1 cellular context compared by ENCODE assay signal in the genomic region with DNA sequence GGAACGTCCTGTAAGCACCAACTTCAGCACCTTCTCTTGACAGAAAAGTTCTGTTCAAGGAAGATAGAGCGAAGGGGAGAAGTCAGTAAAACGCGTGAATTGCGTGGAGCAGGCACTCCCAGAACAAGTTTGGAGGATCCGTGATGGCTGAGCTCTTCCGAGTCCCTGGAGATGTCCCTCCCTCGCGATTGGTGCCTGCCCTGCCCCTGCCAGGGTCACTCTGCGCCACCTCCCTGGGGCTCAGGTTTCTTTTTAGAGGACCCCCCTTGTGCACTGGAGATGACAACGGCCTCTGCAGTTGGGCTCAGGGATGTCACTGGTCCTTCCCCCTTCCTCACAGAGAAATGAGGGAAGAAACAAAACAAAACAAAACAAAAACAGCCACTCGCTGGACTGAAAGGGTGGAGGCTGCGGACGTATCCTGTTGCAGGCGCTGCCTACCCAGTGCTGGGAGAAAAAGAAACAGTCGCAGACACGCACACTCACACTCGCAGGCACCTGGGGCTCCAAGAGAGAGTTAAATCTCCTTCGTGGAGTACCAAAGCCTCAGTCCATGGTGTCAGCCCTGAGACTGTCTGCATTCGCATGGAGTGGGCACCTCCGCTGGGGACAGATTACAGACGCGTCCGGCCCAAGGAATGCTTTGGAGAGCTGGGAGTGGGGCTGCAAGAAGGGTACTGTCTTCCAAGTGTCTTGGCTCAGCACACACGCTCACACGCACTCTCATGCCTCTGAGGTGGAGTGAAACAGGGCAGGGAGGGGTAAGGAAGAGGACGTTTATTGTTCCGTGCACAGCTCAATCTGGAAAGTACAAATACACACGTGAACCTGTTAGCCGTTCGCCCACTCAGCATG.
TF ChIP-seq lines count a peak whose summit lies in the region.

No MANE protein-coding gene starts in this region.

TF ChIP-seq in SK-N-SH, 30 proteins besides CTCF, POLR2A, EP300 and RAD21 (continued from another document):
- TF ChIP-seq, protein P1, sequence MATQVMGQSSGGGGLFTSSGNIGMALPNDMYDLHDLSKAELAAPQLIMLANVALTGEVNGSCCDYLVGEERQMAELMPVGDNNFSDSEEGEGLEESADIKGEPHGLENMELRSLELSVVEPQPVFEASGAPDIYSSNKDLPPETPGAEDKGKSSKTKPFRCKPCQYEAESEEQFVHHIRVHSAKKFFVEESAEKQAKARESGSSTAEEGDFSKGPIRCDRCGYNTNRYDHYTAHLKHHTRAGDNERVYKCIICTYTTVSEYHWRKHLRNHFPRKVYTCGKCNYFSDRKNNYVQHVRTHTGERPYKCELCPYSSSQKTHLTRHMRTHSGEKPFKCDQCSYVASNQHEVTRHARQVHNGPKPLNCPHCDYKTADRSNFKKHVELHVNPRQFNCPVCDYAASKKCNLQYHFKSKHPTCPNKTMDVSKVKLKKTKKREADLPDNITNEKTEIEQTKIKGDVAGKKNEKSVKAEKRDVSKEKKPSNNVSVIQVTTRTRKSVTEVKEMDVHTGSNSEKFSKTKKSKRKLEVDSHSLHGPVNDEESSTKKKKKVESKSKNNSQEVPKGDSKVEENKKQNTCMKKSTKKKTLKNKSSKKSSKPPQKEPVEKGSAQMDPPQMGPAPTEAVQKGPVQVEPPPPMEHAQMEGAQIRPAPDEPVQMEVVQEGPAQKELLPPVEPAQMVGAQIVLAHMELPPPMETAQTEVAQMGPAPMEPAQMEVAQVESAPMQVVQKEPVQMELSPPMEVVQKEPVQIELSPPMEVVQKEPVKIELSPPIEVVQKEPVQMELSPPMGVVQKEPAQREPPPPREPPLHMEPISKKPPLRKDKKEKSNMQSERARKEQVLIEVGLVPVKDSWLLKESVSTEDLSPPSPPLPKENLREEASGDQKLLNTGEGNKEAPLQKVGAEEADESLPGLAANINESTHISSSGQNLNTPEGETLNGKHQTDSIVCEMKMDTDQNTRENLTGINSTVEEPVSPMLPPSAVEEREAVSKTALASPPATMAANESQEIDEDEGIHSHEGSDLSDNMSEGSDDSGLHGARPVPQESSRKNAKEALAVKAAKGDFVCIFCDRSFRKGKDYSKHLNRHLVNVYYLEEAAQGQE (IDR thresholded peaks at IDR 0.05; ENCODE audit: low read depth, low read length), result no peak
- TF ChIP-seq, protein P2, sequence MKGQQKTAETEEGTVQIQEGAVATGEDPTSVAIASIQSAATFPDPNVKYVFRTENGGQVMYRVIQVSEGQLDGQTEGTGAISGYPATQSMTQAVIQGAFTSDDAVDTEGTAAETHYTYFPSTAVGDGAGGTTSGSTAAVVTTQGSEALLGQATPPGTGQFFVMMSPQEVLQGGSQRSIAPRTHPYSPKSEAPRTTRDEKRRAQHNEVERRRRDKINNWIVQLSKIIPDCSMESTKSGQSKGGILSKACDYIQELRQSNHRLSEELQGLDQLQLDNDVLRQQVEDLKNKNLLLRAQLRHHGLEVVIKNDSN (IDR thresholded peaks at IDR 0.05; ENCODE audit: borderline replicate concordance, low read depth), result no peak
- no peak for TF ChIP-seq SIN3A (IDR thresholded peaks at IDR 0.05; ENCODE audit: borderline replicate concordance, low read depth, low read length)
- TF ChIP-seq MEF2A (IDR thresholded peaks at IDR 0.05; ENCODE audit: borderline replicate concordance, low read depth), result no peak
- TF ChIP-seq, protein P3, sequence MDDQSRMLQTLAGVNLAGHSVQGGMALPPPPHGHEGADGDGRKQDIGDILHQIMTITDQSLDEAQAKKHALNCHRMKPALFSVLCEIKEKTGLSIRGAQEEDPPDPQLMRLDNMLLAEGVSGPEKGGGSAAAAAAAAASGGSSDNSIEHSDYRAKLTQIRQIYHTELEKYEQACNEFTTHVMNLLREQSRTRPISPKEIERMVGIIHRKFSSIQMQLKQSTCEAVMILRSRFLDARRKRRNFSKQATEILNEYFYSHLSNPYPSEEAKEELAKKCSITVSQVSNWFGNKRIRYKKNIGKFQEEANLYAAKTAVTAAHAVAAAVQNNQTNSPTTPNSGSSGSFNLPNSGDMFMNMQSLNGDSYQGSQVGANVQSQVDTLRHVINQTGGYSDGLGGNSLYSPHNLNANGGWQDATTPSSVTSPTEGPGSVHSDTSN (IDR thresholded peaks at IDR 0.05), result no peak
